8 cellular contexts compared by ENCODE assay signal in genomic region chr5:151223447-151224264, GRCh38. TPM values are rescaled to one million over a fixed set of nuclear protein-coding genes. Genes with fewer than 3 reads are reported as not detected.
A peak's percentile ranks its signal among the peaks of the same experiment; 100 is the strongest.
DNase-seq lines count a peak whose midpoint lies in the region; ATAC-seq, FAIRE-seq and TF ChIP-seq lines count a peak whose summit lies in the region.

CCDC69 (minus strand) TSS chr5:151224092; CDS start chr5:151223970, 122 bp downstream.

- peak within 1 kb of the TSS; percentile 96 for H3K27ac Mint-ChIP-seq in stimulated activated effector memory CD8-positive, alpha-beta T cell treated with anti-CD3 and anti-CD28 coated beads, Interleukin-12 subunit alpha, Interleukin-12 subunit beta, amount 100 ng/mL, for 72 hours

- ATAC-seq in GM18858 (IDR thresholded peaks at IDR 0.05; ENCODE audit: unreplicated experiment), result peak; percentile 53
- ATAC-seq in HG03039 (IDR thresholded peaks at IDR 0.05; ENCODE audit: unreplicated experiment), result peak; percentile 65
- ATAC-seq in stimulated activated effector memory CD8-positive, alpha-beta T cell treated with anti-CD3 and anti-CD28 coated beads, Interleukin-12 subunit alpha, Interleukin-12 subunit beta, amount 100 ng/mL, for 72 hours, result peak; percentile 80

- H4K91ac ChIP-seq in H1 (replicated peaks; ENCODE audit: insufficient read length, low read length), result no peak within 1 kb of the TSS

- H3K36me3 ChIP-seq in H1 (ENCODE audit: control insufficient read depth in 2 of 4, insufficient read depth in 4 of 4, low read length in 3 of 4), result no peaks in the 10 kb centered on the region

- FAIRE-seq in H1 (lab: Jason Lieb, UNC), result no peak

- no peaks in the 10 kb centered on the region for H3K9me3 ChIP-seq in H1 (ENCODE audit: insufficient read depth in 2 of 2, low read depth in 1 of 2, low read length in 1 of 2)

- H3K36me3 Mint-ChIP-seq in stimulated activated effector memory CD8-positive, alpha-beta T cell treated with anti-CD3 and anti-CD28 coated beads, Interleukin-12 subunit alpha, Interleukin-12 subunit beta, amount 100 ng/mL, for 72 hours, result peaks cover 13% of the 10 kb centered on the region

- peaks cover 0 to 2% of the 10 kb centered on the region in 2 experiments for H4K20me1 ChIP-seq in H1 (replicated peaks in 1 of 2; ENCODE audit: control insufficient read depth in 1 of 2, insufficient read depth in 2 of 2, low read length in 2 of 2)

- peak in 1 of 2 experiments; percentile 62; a peak in 1 of 3 replicates for TF ChIP-seq EP300 in H1 (IDR thresholded peaks at IDR 0.05; ENCODE audit: borderline replicate concordance in 1 of 2, low read depth in 2 of 2, low read length in 2 of 2)

- H3K23ac ChIP-seq in H1 (ENCODE audit: insufficient read length), result no peak within 1 kb of the TSS

- peaks cover 0 to 2% (median 0%) of the 10 kb centered on the region in 4 experiments; a peak in 3 of 7 replicates for H3K27me3 ChIP-seq in H1 (replicated peaks in 1 of 4; ENCODE audit: control insufficient read depth in 3 of 4, extremely low read depth in 1 of 4, insufficient read depth in 3 of 4, low read length in 3 of 4)

- no peak within 1 kb of the TSS for H3K56ac ChIP-seq in H1 (replicated peaks; ENCODE audit: insufficient read length, low read depth, low read length)

- no peak within 1 kb of the TSS for H4K5ac ChIP-seq in H1 (ENCODE audit: insufficient read length, low read depth, low read length)

- H3K4me3 ChIP-seq in H1 (ENCODE audit: extremely low read depth in 1 of 4, insufficient read depth in 2 of 4, low read depth in 3 of 4, low read length in 4 of 4), result peak within 1 kb of the TSS; percentile 53 to 73 (median 66)

- 4% methylated on average over 57 of the region's 58 CpGs; no CpG with 5 or more reads in 1 of the 2 experiments for WGBS in H1 (ENCODE audit: extremely low coverage in 1 of 2, insufficient coverage in 1 of 2, insufficient read length in 1 of 2, insufficient replicate concordance in 2 of 2, low coverage in 1 of 2, low lambda C conversion rate in 2 of 2, missing lambda C conversion rate in 1 of 2), 2 experiments

- H4K8ac ChIP-seq in H1 (ENCODE audit: extremely low read depth, insufficient read depth, low read length), result peak within 1 kb of the TSS; percentile 81

- peak within 1 kb of the TSS; percentile 30; the same call in 1 of the 2 replicates for H2BK12ac ChIP-seq in H1 (ENCODE audit: low read depth, low read length)

- H2BK5ac ChIP-seq in H1 (ENCODE audit: low read depth, low read length), result no peak within 1 kb of the TSS

- CTCF ChIA-PET in H1 (lab: Charles Lee; ENCODE audit: partially characterized antibody), result interaction anchor here (0.5 to 5.2 kb wide), 23 partner anchors 10 to 300 kb away, joined by 3 to 56 read pairs (median 4); partner anchors contain the start of gene GM2A

- H2BK15ac ChIP-seq in H1 (ENCODE audit: low read length), result no peak within 1 kb of the TSS

- peak within 1 kb of the TSS; percentile 80 to 85 for H3K4me2 ChIP-seq in H1 (ENCODE audit: insufficient read depth in 1 of 2, low read depth in 2 of 2, low read length in 2 of 2)

- peak in 1 of 2 experiments; percentile 1; a peak in 1 of 4 replicates for TF ChIP-seq RAD21 in H1 (IDR thresholded peaks at IDR 0.05 in 1 of 2, conservative IDR thresholded peaks at IDR 0.05 in 1 of 2; ENCODE audit: low read depth in 2 of 2, low read length in 2 of 2)

- no peak within 1 kb of the TSS for H3K4ac ChIP-seq in H1 (replicated peaks; ENCODE audit: insufficient read length, low read depth, low read length)

- peaks cover 2 to 12% (median 6%) of the 10 kb centered on the region in 4 experiments for H3K4me1 ChIP-seq in H1 (replicated peaks in 1 of 4; ENCODE audit: control insufficient read depth in 3 of 4, insufficient read depth in 4 of 4, low read length in 3 of 4)

- H2AK5ac ChIP-seq in H1 (ENCODE audit: low read depth, low read length), result no peak within 1 kb of the TSS

- peak; percentile 59 to 64 for DNase-seq in AML-193 (lab: John Stamatoyannopoulos, UW)
- DNase-seq in NCI-H510A (lab: John Stamatoyannopoulos, UW), result peak; percentile 49
- DNase-seq in activated CD4-positive, alpha-beta T cell treated with anti-CD3 and anti-CD28 coated beads, Interleukin-2, amount 50 U/mL, for 4 hours, result peak; percentile 28 to 35
- peak in 1 of 2 experiments; percentile 85 for DNase-seq in H1 (ENCODE audit: low read depth in 1 of 2, low spot score in 2 of 2)
- peak; percentile 77 for DNase-seq in medulla oblongata (ENCODE audit: extremely low spot score)
- DNase-seq in stimulated activated effector memory CD8-positive, alpha-beta T cell treated with anti-CD3 and anti-CD28 coated beads, Interleukin-12 subunit alpha, Interleukin-12 subunit beta, amount 100 ng/mL, for 72 hours (ENCODE audit: low spot score in 2 of 2), result peak; percentile 40 to 79

- H3K9me3 Mint-ChIP-seq in stimulated activated effector memory CD8-positive, alpha-beta T cell treated with anti-CD3 and anti-CD28 coated beads, Interleukin-12 subunit alpha, Interleukin-12 subunit beta, amount 100 ng/mL, for 72 hours, result no peaks in the 10 kb centered on the region

- no peak within 1 kb of the TSS for H3K14ac ChIP-seq in H1 (ENCODE audit: insufficient read length)

- H3K23me2 ChIP-seq in H1 (ENCODE audit: low read depth, low read length), result peaks cover 5% of the 10 kb centered on the region; the same call in 1 of the 2 replicates

- H3K4me1 Mint-ChIP-seq in stimulated activated effector memory CD8-positive, alpha-beta T cell treated with anti-CD3 and anti-CD28 coated beads, Interleukin-12 subunit alpha, Interleukin-12 subunit beta, amount 100 ng/mL, for 72 hours, result peaks cover 56% of the 10 kb centered on the region

- peak in 1 of 3 experiments; percentile 24; a peak in 2 of 4 replicates for TF ChIP-seq CTCF in H1 (IDR thresholded peaks at IDR 0.05; ENCODE audit: control extremely low read depth in 1 of 3, insufficient read depth in 1 of 3, low read depth in 1 of 3, low read length in 3 of 3)

- peak within 1 kb of the TSS; percentile 76 for H3K4me3 Mint-ChIP-seq in stimulated activated effector memory CD8-positive, alpha-beta T cell treated with anti-CD3 and anti-CD28 coated beads, Interleukin-12 subunit alpha, Interleukin-12 subunit beta, amount 100 ng/mL, for 72 hours

- H3K27ac ChIP-seq in H1 (ENCODE audit: low read depth, low read length), result no peak within 1 kb of the TSS

- H3K18ac ChIP-seq in H1 (ENCODE audit: extremely low read depth, low read length), result no peak within 1 kb of the TSS

- H2BK120ac ChIP-seq in H1 (replicated peaks; ENCODE audit: low read depth, low read length), result no peak within 1 kb of the TSS

- peak within 1 kb of the TSS in 2 of 4 experiments; percentile 29 to 39; a peak in 2 of 7 replicates for H3K9ac ChIP-seq in H1 (replicated peaks in 1 of 4; ENCODE audit: extremely low read depth in 1 of 4, low read depth in 3 of 4, low read length in 3 of 4)

- H2AFZ ChIP-seq in H1 (ENCODE audit: low read length), result peak within 1 kb of the TSS; percentile 36; the same call in 1 of the 2 replicates

- POLR2A ChIA-PET in H1 (lab: Charles Lee; ENCODE audit: partially characterized antibody), result interaction anchor here (0.9 to 2.2 kb wide), 8 partner anchors 8 to 275 kb away, joined by 3 to 13 read pairs (median 4); partner anchors contain the start of gene GM2A

- no peak within 1 kb of the TSS for H2BK20ac ChIP-seq in H1 (ENCODE audit: low read length)

- TF ChIP-seq POLR2A in H1 (IDR thresholded peaks at IDR 0.05; ENCODE audit: control extremely low read depth in 1 of 2, low read depth in 2 of 2, low read length in 2 of 2), result peak in 1 of 2 experiments; percentile 55; a peak in 2 of 3 replicates

- H3K79me1 ChIP-seq in H1 (ENCODE audit: low read depth, low read length), result peaks cover 3% of the 10 kb centered on the region; the same call in 1 of the 2 replicates

- no peaks in the 10 kb centered on the region for H3K79me2 ChIP-seq in H1 (ENCODE audit: control insufficient read depth in 1 of 2, insufficient read depth in 2 of 2, low read length in 2 of 2)

TF ChIP-seq in H1, 55 proteins besides CTCF, POLR2A, EP300 and RAD21 (continues in another document):
- TF ChIP-seq CBX5 (IDR thresholded peaks at IDR 0.05; ENCODE audit: low read depth, low read length) (no peak), SP1 (IDR thresholded peaks at IDR 0.05; ENCODE audit: low read depth, low read length) (no peak), ATF2 (IDR thresholded peaks at IDR 0.05; ENCODE audit: low read length) (no peak), BACH1 (IDR thresholded peaks at IDR 0.05; ENCODE audit: low read length) (no peak), BCL11A (IDR thresholded peaks at IDR 0.05; ENCODE audit: low read depth in 2 of 2, low read length in 2 of 2) (no peak), TAF7 (optimal IDR thresholded peaks at IDR 0.05; ENCODE audit: borderline replicate concordance, low read depth, low read length) (peak; percentile 49), SIRT6 (IDR thresholded peaks at IDR 0.05; ENCODE audit: low read length) (no peak), JUND (IDR thresholded peaks at IDR 0.05; ENCODE audit: low read length) (no peak), CHD1 (IDR thresholded peaks at IDR 0.05; ENCODE audit: low read depth, low read length) (no peak), CBX8 (IDR thresholded peaks at IDR 0.05; ENCODE audit: borderline replicate concordance, low read depth, low read length) (no peak), YY1 (IDR thresholded peaks at IDR 0.05; ENCODE audit: low read depth, low read length) (peak; percentile 59; the same call in 1 of the 2 replicates), SIX5 (IDR thresholded peaks at IDR 0.05; ENCODE audit: low read depth, low read length) (no peak), KDM5A (IDR thresholded peaks at IDR 0.05; ENCODE audit: low read length) (no peak), SP2 (IDR thresholded peaks at IDR 0.05; ENCODE audit: low read length) (no peak)

RNA-seq across cellular contexts. Expression of gene CCDC69, which starts in this region (rescaled TPM):
- 10.8 and 11.5 TPM in 2 replicates for total RNA-seq in H1 (2021; fragmentation: NEBNext Ultra II Directional; extraction: Animal tissue kit (Norgen Biotek cat#: 25700))
- 6.4 and 8.4 TPM in 2 replicates for polyA plus RNA-seq in H1 (2011; rRNA removed)
- 9.6 TPM for polyA plus RNA-seq in H1 (2011; cell fraction: cytosol; rRNA removed)
- polyA plus RNA-seq in H1 (2011; cell fraction: nucleus; rRNA removed), result 5.8 TPM
- polyA plus RNA-seq in H1 (2012, experiment 1 of 2), result 9.0 to 9.4 TPM (median 9.1 TPM) in 4 replicates
- 8.2 TPM for polyA plus RNA-seq in H1 (2012, experiment 2 of 2)
- 7.8 TPM for polyA plus RNA-seq in H1 (2013, experiment 1 of 2)
- polyA plus RNA-seq in H1 (2013, experiment 2 of 2), result 7.9 TPM
- polyA minus RNA-seq in H1 (2011; rRNA and poly(A)+ RNA removed), result 8.5 and 10.7 TPM in 2 replicates
- 4.3 TPM for polyA minus RNA-seq in H1 (2011; cell fraction: cytosol; rRNA and poly(A)+ RNA removed)
- polyA minus RNA-seq in H1 (2011; cell fraction: nucleus; rRNA and poly(A)+ RNA removed), result 6.9 TPM
